26 cellular contexts compared by ENCODE assay signal in the genomic region with DNA sequence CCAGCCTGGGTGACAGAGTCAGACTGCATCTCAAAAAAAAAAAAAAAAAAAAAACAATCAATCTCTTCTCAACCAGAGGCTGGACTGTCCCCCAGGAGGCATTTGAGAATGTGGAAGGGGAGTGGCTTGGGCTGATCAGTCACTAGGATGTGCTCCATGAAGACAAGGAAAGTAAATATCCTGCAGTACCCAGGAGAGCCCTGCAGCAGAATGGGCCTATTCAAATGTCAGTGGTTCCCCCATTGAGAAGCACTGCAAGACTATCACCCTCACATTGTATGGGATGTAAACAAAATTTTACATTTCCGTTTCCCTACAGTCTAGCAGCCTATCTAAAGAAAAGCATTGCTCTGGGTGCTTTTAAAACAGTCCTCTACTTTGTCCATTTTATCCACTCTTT.
"Had no signal": no experiment of that assay in that cellular context is flagged by ENCODE, and none has a peak within 500 bp of the region (broad histone marks: within the 10 kb centered on the region; RNA-seq: fewer than 3 reads in every experiment).

No MANE protein-coding gene starts in this region.

- H3K27ac ChIP-seq: breast epithelium, dorsolateral prefrontal cortex, esophagus squamous epithelium, gastroesophageal sphincter, heart left ventricle, neutrophil, pancreas, psoas muscle, right atrium auricular region, spleen, thoracic aorta, upper lobe of right lung had no signal

- H3K9me3 ChIP-seq: breast epithelium, esophagus squamous epithelium, gastroesophageal sphincter, heart left ventricle, neutrophil, pancreas, psoas muscle, right atrium auricular region, thoracic aorta, upper lobe of right lung had no signal

- ATAC-seq: effector memory CD8-positive, alpha-beta T cell; gastroesophageal sphincter; heart left ventricle; left cardiac atrium; natural killer cell treated with Interleukin-12 subunit alpha and Interleukin-12 subunit beta and Interleukin-15 and Interleukin-18, amount 100 ng/mL, for 72 hours; pancreas; psoas muscle; T-helper 17 cell; upper lobe of right lung had no signal

- H3K27me3 ChIP-seq: breast epithelium, esophagus squamous epithelium, gastroesophageal sphincter, heart left ventricle, neutrophil, pancreas, right atrium auricular region, spleen, upper lobe of right lung had no signal

- H3K4me3 ChIP-seq: breast epithelium, dorsolateral prefrontal cortex, esophagus squamous epithelium, gastroesophageal sphincter, heart left ventricle, pancreas, psoas muscle, right atrium auricular region, spleen, thoracic aorta, upper lobe of right lung had no signal

- DNase-seq: activated CD4-positive, alpha-beta T cell treated with anti-CD3 and anti-CD28 coated beads for 4 hours; activated CD4-positive, alpha-beta T cell treated with anti-CD3 and anti-CD28 coated beads, Interleukin-2, amount 50 U/mL, for 48 hours; activated CD4-positive, CD25-positive, alpha-beta regulatory T cell; activated naive CD4-positive, alpha-beta T cell treated with Interleukin-2 at 50 U/mL for 16 hours; activated naive CD8-positive, alpha-beta T cell treated with anti-CD3 and anti-CD28 coated beads, Interleukin-2, amount 10 ng/mL, durations not matched to agents 7 days and 5 days; activated T-cell treated with anti-CD3 and anti-CD28 coated beads, Interleukin-2, amount 50 U/mL, for 48 hours; amniotic stem cell; dorsolateral prefrontal cortex; effector memory CD8-positive, alpha-beta T cell; esophagus squamous epithelium; heart left ventricle; islet precursor cell; left cardiac atrium; pancreas; psoas muscle; spleen; stimulated activated CD4-positive, alpha-beta T cell treated with anti-CD3 and anti-CD28 coated beads, Interleukin-4, amount 100 ng/mL, for 1 hour; stimulated activated naive CD4-positive, alpha-beta T cell; T-helper 17 cell; upper lobe of right lung had no signal

- H3K36me3 ChIP-seq: breast epithelium, esophagus squamous epithelium, gastroesophageal sphincter, heart left ventricle, neutrophil, pancreas, right atrium auricular region, spleen, thoracic aorta, upper lobe of right lung had no signal

- H3K4me1 ChIP-seq: breast epithelium, esophagus squamous epithelium, gastroesophageal sphincter, heart left ventricle, pancreas, psoas muscle, right atrium auricular region, spleen, upper lobe of right lung had no signal
